In the genomic region with DNA sequence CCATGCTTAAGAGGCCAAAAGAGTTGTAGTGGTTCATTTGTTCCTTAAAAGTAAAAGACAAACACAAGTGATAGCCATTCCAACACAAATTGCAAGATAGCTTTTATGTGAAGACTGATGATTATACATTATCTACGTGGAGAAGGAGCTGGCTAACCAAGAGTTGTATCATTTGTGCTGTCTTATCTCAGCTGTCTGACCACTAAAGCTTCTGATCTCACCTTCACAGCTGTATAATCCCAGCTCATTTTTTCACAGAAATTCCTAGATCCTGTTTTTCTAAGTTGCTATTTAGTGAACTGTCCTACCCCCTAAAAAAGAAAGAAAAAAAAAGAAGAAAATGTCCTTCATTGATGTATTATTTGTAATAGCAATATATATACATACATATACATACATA, we compare ENCODE assay signal across 22 cellular contexts. TPM values are rescaled to one million over a fixed set of nuclear protein-coding genes. Genes with fewer than 3 reads are reported as not detected.
DNase-seq lines count a peak whose midpoint lies in the region; ATAC-seq and TF ChIP-seq lines count a peak whose summit lies in the region.
"Had no signal": no experiment of that assay in that cellular context is flagged by ENCODE, and none has a peak within 500 bp of the region (broad histone marks: within the 10 kb centered on the region; RNA-seq: fewer than 3 reads in every experiment).

No MANE protein-coding gene starts in this region.

- H3K4me3 ChIP-seq in GM12865 (ENCODE audit: low read depth, low read length): peak overlapping the region; percentile 44
- no peak overlapping the region for H3K4me3 ChIP-seq in OCI-LY7 (ENCODE audit: low read depth, low read length, poor library complexity, severe bottlenecking)
- H3K4me3 ChIP-seq: SK-N-MC had no signal

- TF ChIP-seq CTCF in GM12865 (IDR thresholded peaks at IDR 0.05; ENCODE audit: insufficient read depth, low read depth, low read length, missing control alignments): no peak
- no peak for TF ChIP-seq CTCF in OCI-LY7 (conservative IDR thresholded peaks at IDR 0.05; ENCODE audit: low read length)
- TF ChIP-seq CTCF in activated B cell treated with CpG ODN at 0.5 μM for 24 hours (IDR thresholded peaks at IDR 0.05): no peak

- H3K9me3 ChIP-seq in OCI-LY7 (ENCODE audit: low read length): no peaks in the 10 kb centered on the region; the same call in 1 of the 2 replicates

- H3K4me1 Mint-ChIP-seq in activated B cell treated with CpG ODN at 0.5 μM for 24 hours (peaks cover 87% of the 10 kb centered on the region), naive B cell (peaks cover 72 to 90% (median 84%) of the 10 kb centered on the region in 3 donors)

- BruUV-seq in OCI-LY7 (replicated peaks; lab: Mats Ljungman, UMichigan): no TSS peak

- no peaks in the 10 kb centered on the region for H3K9me2 ChIP-seq in OCI-LY7 (ENCODE audit: insufficient read depth, low read length)

- H3K36me3 Mint-ChIP-seq in activated B cell treated with CpG ODN at 0.5 μM for 24 hours (ENCODE audit: low read depth) (peaks cover 15% of the 10 kb centered on the region), naive B cell (peaks cover 0 to 4% of the 10 kb centered on the region in 2 donors)

- H3K9me3 Mint-ChIP-seq in activated B cell treated with CpG ODN at 0.5 μM for 24 hours: no peaks in the 10 kb centered on the region
- no peaks in the 10 kb centered on the region for H3K9me3 Mint-ChIP-seq in naive B cell
- H3K9me3 Mint-ChIP-seq: CD14-positive monocyte had no signal

- H3K36me3 ChIP-seq in OCI-LY7 (ENCODE audit: insufficient read depth, low read length): peaks cover 39% of the 10 kb centered on the region

- CTCF ChIA-PET in OCI-LY7 (lab: Charles Lee; ENCODE audit: unreplicated experiment): no interaction called here
- CTCF ChIA-PET in activated B cell treated with CpG ODN at 0.5 μM for 24 hours (lab: Charles Lee): no interaction called here

- POLR2A ChIA-PET in OCI-LY7 (lab: Charles Lee) (interaction anchor here (0.5 to 4.2 kb wide), 11 partner anchors 8 to 153 kb away, joined by 3 to 18 read pairs (median 3); no protein-coding TSS in a partner anchor), activated B cell treated with CpG ODN at 0.5 μM for 24 hours (lab: Charles Lee) (interaction anchor here (0.7 to 2.1 kb wide), 5 partner anchors 8 to 370 kb away, joined by 3 to 7 read pairs (median 4); no protein-coding TSS in a partner anchor)

- DNase-seq in GM12865 (ENCODE audit: low read depth) (no peak), OCI-LY7 (ENCODE audit: low spot score) (no peak), activated B cell treated with CpG ODN at 0.5 μM for 24 hours (no peak), naive B cell (no peak), C1 segment of cervical spinal cord (lab: John Stamatoyannopoulos, UW) (no peak), KG1 (lab: John Stamatoyannopoulos, UW) (no peak)
- DNase-seq: AML-193, GDM1, GOT3, Kasumi-1, NCI-H1417, NCI-H1694 treated with DMSO at 0.1 percent for 48 hours, NCI-H2081 treated with DMSO at 0.1 percent for 48 hours, NCI-H446 treated with DMSO at 0.1 percent for 48 hours, NCI-H526 treated with DMSO at 0.1 percent for 48 hours, SHP77 treated with DMSO at 0.1 percent for 48 hours had no signal

- intact Hi-C loops in OCI-LY7 (cut with micrococcal nuclease; ENCODE audit: unreplicated experiment) (no loop called here), activated B cell treated with CpG ODN at 0.5 μM for 24 hours (cut with micrococcal nuclease) (no loop called here)

- ATAC-seq in activated B cell treated with CpG ODN at 0.5 μM for 24 hours (ENCODE audit: low read depth) (no peak), naive B cell (ENCODE audit: low read depth in 2 of 2) (no peak), GM21526 (IDR thresholded peaks at IDR 0.05; ENCODE audit: low FRiP score, unreplicated experiment) (no peak)
- ATAC-seq: HCT116 had no signal

- peaks cover 76% of the 10 kb centered on the region for H3K4me1 ChIP-seq in OCI-LY7 (ENCODE audit: insufficient read depth, low read length, poor library complexity, severe bottlenecking)

- H3K4me3 Mint-ChIP-seq in activated B cell treated with CpG ODN at 0.5 μM for 24 hours: peak overlapping the region; percentile 38
- peak overlapping the region in 1 of 8 donors; percentile 40 for H3K4me3 Mint-ChIP-seq in naive B cell
- H3K4me3 Mint-ChIP-seq: CD14-positive monocyte had no signal

- H3K27me3 Mint-ChIP-seq in activated B cell treated with CpG ODN at 0.5 μM for 24 hours (no peaks in the 10 kb centered on the region), naive B cell (no peaks in the 10 kb centered on the region)

- H3K27ac ChIP-seq in OCI-LY7 (ENCODE audit: low read depth, low read length, poor library complexity, severe bottlenecking): no peak overlapping the region
- H3K27ac ChIP-seq: HL-60, RWPE1, SK-N-MC had no signal

- no peak overlapping the region for H2AFZ ChIP-seq in OCI-LY7 (ENCODE audit: low read length)

- H3K79me2 ChIP-seq in OCI-LY7 (ENCODE audit: insufficient read depth, low read depth, low read length): peaks cover 100% of the 10 kb centered on the region

- H4K20me1 ChIP-seq in OCI-LY7 (ENCODE audit: insufficient read depth, low read length): peaks cover 40% of the 10 kb centered on the region

- H3K27ac Mint-ChIP-seq in activated B cell treated with CpG ODN at 0.5 μM for 24 hours (peak overlapping the region; percentile 80), naive B cell (peak overlapping the region in 4 of 6 donors; percentile 36 to 83 (median 76))

- peak overlapping the region; percentile 11; the same call in 1 of the 2 replicates for H3K4me2 ChIP-seq in OCI-LY7 (ENCODE audit: low read length)

RNA-seq across cellular contexts. Expression of gene USP6NL, which starts 9.8 kb away (rescaled TPM):
- total RNA-seq in OCI-LY7 (2014; rRNA removed; shearing (Covaris generic)): 33.7 and 41.7 TPM in 2 replicates
- 59.7 and 62.0 TPM in 2 replicates for total RNA-seq in OCI-LY7 (2022)
- 59.9 and 64.5 TPM in 2 replicates for total RNA-seq in activated B cell treated with CpG ODN at 0.5 μM for 24 hours
- 10 to 100 TPM; 37.8 to 56.8 (median 50.2) TPM for polyA plus RNA-seq in naive B cell (ENCODE audit: low read depth in 6 of 6)
